1 cellular context compared by ENCODE assay signal in genomic region chr10:101014230-101014884, GRCh38.
TF ChIP-seq lines count a peak whose summit lies in the region.

No MANE protein-coding gene starts in this region.

TF ChIP-seq in SK-N-SH, 30 proteins besides CTCF, POLR2A, EP300 and RAD21 (continued from another document):
- no peak for TF ChIP-seq RCOR1 (IDR thresholded peaks at IDR 0.05; ENCODE audit: low read length)
